9 cellular contexts compared by ENCODE assay signal in genomic region chr3:150721285-150722130, GRCh38. TPM values are rescaled to one million over a fixed set of nuclear protein-coding genes. Genes with fewer than 3 reads are reported as not detected.
DNase-seq lines count a peak whose midpoint lies in the region; ATAC-seq, FAIRE-seq and TF ChIP-seq lines count a peak whose summit lies in the region.
"Had no signal": no experiment of that assay in that cellular context is flagged by ENCODE, and none has a peak within 500 bp of the region (broad histone marks: within the 10 kb centered on the region; RNA-seq: fewer than 3 reads in every experiment).

No MANE protein-coding gene starts in this region.

- H3K27ac ChIP-seq in brain microvascular endothelial cell = no peak overlapping the region
- H3K27ac ChIP-seq in keratinocyte (ENCODE audit: control insufficient read depth, insufficient read depth, low read length) = no peak overlapping the region
- H3K27ac ChIP-seq in suprapubic skin = no peak overlapping the region

- TF ChIP-seq CTCF in brain microvascular endothelial cell (IDR thresholded peaks at IDR 0.05; ENCODE audit: low read depth, low read length, missing control alignments) (peak; percentile 64), keratinocyte (optimal IDR thresholded peaks at IDR 0.05 in 1 of 3, IDR thresholded peaks at IDR 0.05 in 1 of 3, conservative IDR thresholded peaks at IDR 0.05 in 1 of 3; ENCODE audit: extremely low read depth in 1 of 3, insufficient read depth in 2 of 3, low read length in 3 of 3) (peak; percentile 44 to 65 (median 52)), suprapubic skin (IDR thresholded peaks at IDR 0.05) (peak; percentile 75 to 76)

- H3K4me1 ChIP-seq in keratinocyte (ENCODE audit: control insufficient read depth, extremely low read depth, insufficient read depth, low read length) = peaks cover 23% of the 10 kb centered on the region
- peaks cover 31% of the 10 kb centered on the region for H3K4me1 ChIP-seq in suprapubic skin

- no peaks in the 10 kb centered on the region for H3K36me3 ChIP-seq in brain microvascular endothelial cell (replicated peaks)
- no peaks in the 10 kb centered on the region for H3K36me3 ChIP-seq in keratinocyte (ENCODE audit: control insufficient read depth in 2 of 2, extremely low read depth in 1 of 2, insufficient read depth in 2 of 2, low read length in 2 of 2)
- H3K36me3 ChIP-seq in suprapubic skin = no peaks in the 10 kb centered on the region

- no peak overlapping the region for H2AFZ ChIP-seq in keratinocyte (ENCODE audit: control insufficient read depth, low read length)

- no peaks in the 10 kb centered on the region for H3K9me1 ChIP-seq in keratinocyte (ENCODE audit: control insufficient read depth, extremely low read depth, insufficient read depth, low read length)

- DNase-seq in DMS 273 (lab: John Stamatoyannopoulos, UW; ENCODE audit: unreplicated experiment) (peak; percentile 85), HuH-7.5 (ENCODE audit: low spot score) (peak; percentile 48), NCI-H82 (lab: John Stamatoyannopoulos, UW) (peak; percentile 85), brain microvascular endothelial cell (peak; percentile 29), keratinocyte (ENCODE audit: low read depth, low spot score) (no peak), suprapubic skin (ENCODE audit: low spot score in 2 of 2) (no peak)

- in situ Hi-C loops in brain microvascular endothelial cell (cut with HindIII; ENCODE audit: low pct_ligation_motif_present, low sequenced_read_pairs) = no loop called here

- H3K9ac ChIP-seq in keratinocyte (ENCODE audit: control insufficient read depth, extremely low read depth, insufficient read depth, low read length) = no peak overlapping the region

- peak; percentile 52 for FAIRE-seq in keratinocyte (lab: Jason Lieb, UNC)

- WGBS in suprapubic skin = 12% methylated on average over 13 of the region's 13 CpGs

- H3K4me2 ChIP-seq in keratinocyte (ENCODE audit: control insufficient read depth, extremely low read depth, insufficient read depth, low read depth, low read length) = no peak overlapping the region

- H3K4me3 ChIP-seq in brain microvascular endothelial cell (ENCODE audit: low read depth, low read length) = no peak overlapping the region
- H3K4me3 ChIP-seq in keratinocyte (ENCODE audit: control insufficient read depth in 2 of 3, extremely low read depth in 1 of 3, insufficient read depth in 2 of 3, low read depth in 1 of 3, low read length in 3 of 3) = no peak overlapping the region
- no peak overlapping the region for H3K4me3 ChIP-seq in suprapubic skin

- H3K27me3 ChIP-seq in brain microvascular endothelial cell (replicated peaks) (no peaks in the 10 kb centered on the region), keratinocyte (ENCODE audit: control insufficient read depth, extremely low read depth, insufficient read depth, low read length) (no peaks in the 10 kb centered on the region), suprapubic skin (no peaks in the 10 kb centered on the region)

- H3K79me2 ChIP-seq in keratinocyte (ENCODE audit: control insufficient read depth, insufficient read depth, low read length) = no peaks in the 10 kb centered on the region

- TF ChIP-seq POLR2A in suprapubic skin (IDR thresholded peaks at IDR 0.05) = no peak

- no peak for TF ChIP-seq EP300 in suprapubic skin (IDR thresholded peaks at IDR 0.05)

- dilution Hi-C loops in keratinocyte (cut with MboI; ENCODE audit: extremely low pct_ligation_motif_present, low sequenced_read_pairs) = no loop called here

- ATAC-seq in GM19463 (IDR thresholded peaks at IDR 0.05; ENCODE audit: unreplicated experiment) (peak; percentile 81), GM19467 (IDR thresholded peaks at IDR 0.05; ENCODE audit: unreplicated experiment) (no peak)

- no peaks in the 10 kb centered on the region for H4K20me1 ChIP-seq in keratinocyte (ENCODE audit: control insufficient read depth, extremely low read depth, insufficient read depth, low read length)

- H3K9me3 ChIP-seq in keratinocyte (ENCODE audit: control insufficient read depth, low read depth, low read length) (no peaks in the 10 kb centered on the region), suprapubic skin (no peaks in the 10 kb centered on the region)

RNA-seq across cellular contexts. Expression of gene ERICH6, which starts 17.8 kb away (rescaled TPM):
- polyA plus RNA-seq in keratinocyte = 0.03 TPM in 2 of 3 replicates, not detected in the other
- not detected for polyA plus RNA-seq in keratinocyte (2011; ENCODE audit: low read depth)
- not detected in 2 replicates for polyA plus RNA-seq in keratinocyte (2011; cell fraction: cytosol; rRNA removed)
- polyA plus RNA-seq in keratinocyte (2011; cell fraction: nucleus; rRNA removed) = 0.06 TPM in 1 of 2 replicates, not detected in the other
- polyA plus RNA-seq in keratinocyte (2012; ENCODE audit: low replicate concordance) = not detected in 2 replicates
- not detected in 3 replicates for polyA minus RNA-seq in keratinocyte
- polyA minus RNA-seq in keratinocyte (2011; cell fraction: cytosol; rRNA and poly(A)+ RNA removed) = not detected
- polyA minus RNA-seq in keratinocyte (2011; cell fraction: nucleus; rRNA and poly(A)+ RNA removed) = not detected in 2 replicates
- total RNA-seq in suprapubic skin = under 1 TPM in 1 of 4 donors, not detected in 3; 0.68 TPM
- total RNA-seq: T-helper 2 cell treated with Interferon-gamma antibody and Interleukin-4, amounts not matched to agents 100 ng/mL and 5 ng/mL, for 36 hours had no signal

RNA-seq across cellular contexts. Expression of gene SIAH2, which starts 41.5 kb away (rescaled TPM):
- polyA plus RNA-seq in keratinocyte = 32.5 to 65.7 TPM (median 44.8 TPM) in 3 replicates
- 12.0 TPM for polyA plus RNA-seq in keratinocyte (2011; ENCODE audit: low read depth)
- 51.5 and 97.0 TPM in 2 replicates for polyA plus RNA-seq in keratinocyte (2011; cell fraction: cytosol; rRNA removed)
- polyA plus RNA-seq in keratinocyte (2011; cell fraction: nucleus; rRNA removed) = 42.4 and 77.3 TPM in 2 replicates
- 24.0 and 37.9 TPM in 2 replicates for polyA plus RNA-seq in keratinocyte (2012; ENCODE audit: low replicate concordance)
- polyA minus RNA-seq in keratinocyte = 80.2 to 214 TPM (median 148 TPM) in 3 replicates
- polyA minus RNA-seq in keratinocyte (2011; cell fraction: cytosol; rRNA and poly(A)+ RNA removed) = 47.4 TPM
- 24.1 and 25.4 TPM in 2 replicates for polyA minus RNA-seq in keratinocyte (2011; cell fraction: nucleus; rRNA and poly(A)+ RNA removed)
- 10 to 100 TPM; 49.5 to 95.7 (median 81.3) TPM for total RNA-seq in suprapubic skin

Comparison
In these comparisons a context has a peak if more than half of its experiments do, and no peak if none do; other contexts are left out.
1. DNase-seq: peak in DMS 273 (single experiment), HuH-7.5 (single experiment), NCI-H82 (single experiment) and brain microvascular endothelial cell (single experiment); none in keratinocyte (single experiment) and suprapubic skin (0 of 2).
2. Peak in every context shown above with its lines, with median percentiles within 50 percentile points of each other: CTCF ChIP-seq.